22 cellular contexts compared by ENCODE assay signal in the genomic region with DNA sequence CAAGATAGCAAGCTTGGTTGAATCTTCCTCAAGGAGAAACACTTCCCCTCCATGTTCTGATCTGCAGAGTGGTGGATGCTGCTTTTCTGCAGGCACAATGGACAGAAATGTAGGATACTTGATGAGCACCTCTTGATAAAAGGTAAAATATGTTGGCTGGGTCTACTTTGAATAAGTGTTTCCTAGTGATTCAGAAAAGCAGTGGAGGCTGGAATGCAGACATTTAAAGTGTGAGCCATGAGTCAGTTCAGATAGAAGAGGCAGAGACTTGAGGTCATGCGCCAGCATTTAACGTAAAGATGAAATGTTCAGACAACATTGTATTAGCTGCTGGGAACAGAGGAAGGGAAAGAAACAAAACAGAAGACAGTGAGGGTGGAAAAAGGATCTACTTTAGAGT.
DNase-seq lines count a peak whose midpoint lies in the region; ATAC-seq and TF ChIP-seq lines count a peak whose summit lies in the region.
"Had no signal": no experiment of that assay in that cellular context is flagged by ENCODE, and none has a peak within 500 bp of the region (broad histone marks: within the 10 kb centered on the region; RNA-seq: fewer than 3 reads in every experiment).

No MANE protein-coding gene starts in this region.

- H3K27ac Mint-ChIP-seq in neural progenitor cell, result peak overlapping the region; percentile 55
- H3K27ac Mint-ChIP-seq in type B pancreatic cell, result no peak overlapping the region
- H3K27ac Mint-ChIP-seq: CD4-positive, alpha-beta T cell had no signal

- TF ChIP-seq CTCF in RWPE2 (IDR thresholded peaks at IDR 0.05; ENCODE audit: poor library complexity, severe bottlenecking) (no peak), neural progenitor cell (IDR thresholded peaks at IDR 0.05) (no peak), type B pancreatic cell (conservative IDR thresholded peaks at IDR 0.05) (no peak)

- no peaks in the 10 kb centered on the region for H3F3A ChIP-seq in neural progenitor cell (ENCODE audit: low read depth)

- H3K4me1 Mint-ChIP-seq in neural progenitor cell, result no peaks in the 10 kb centered on the region
- peaks cover 24% of the 10 kb centered on the region for H3K4me1 Mint-ChIP-seq in type B pancreatic cell (ENCODE audit: unreplicated experiment)

- H3K27me3 ChIP-seq in RWPE2 (ENCODE audit: insufficient read depth, poor library complexity, severe bottlenecking) (no peaks in the 10 kb centered on the region), neural progenitor cell (no peaks in the 10 kb centered on the region)
- H3K27me3 ChIP-seq: BLaER1 treated with 17β-estradiol and CSF1 and Interleukin-3, amounts not matched to agents 10 nM and 100 nM had no signal

- H3K27ac ChIP-seq in RWPE2 (ENCODE audit: poor library complexity, severe bottlenecking), result peak overlapping the region; percentile 78
- H3K27ac ChIP-seq in epithelial cell of prostate, result peak overlapping the region; percentile 29
- H3K27ac ChIP-seq in neural progenitor cell, result no peak overlapping the region
- H3K27ac ChIP-seq: BLaER1 treated with 17β-estradiol and CSF1 and Interleukin-3, amounts not matched to agents 10 nM and 100 nM; SK-N-MC had no signal

- peaks cover 3% of the 10 kb centered on the region for H3K4me1 ChIP-seq in RWPE2 (ENCODE audit: insufficient read depth, poor library complexity, severe bottlenecking)
- peaks cover 15% of the 10 kb centered on the region for H3K4me1 ChIP-seq in neural progenitor cell
- H3K4me1 ChIP-seq: BLaER1 treated with 17β-estradiol and CSF1 and Interleukin-3, amounts not matched to agents 10 nM and 100 nM had no signal

- peak; percentile 70 for ATAC-seq in RWPE2 (ENCODE audit: low read depth)
- no peak for ATAC-seq in GM18907 (IDR thresholded peaks at IDR 0.05; ENCODE audit: unreplicated experiment)
- no peak for ATAC-seq in HG03135 (IDR thresholded peaks at IDR 0.05; ENCODE audit: unreplicated experiment)

- no peaks in the 10 kb centered on the region for H3K36me3 ChIP-seq in RWPE2 (ENCODE audit: low read depth)
- H3K36me3 ChIP-seq in neural progenitor cell, result no peaks in the 10 kb centered on the region
- H3K36me3 ChIP-seq: BLaER1 treated with 17β-estradiol and CSF1 and Interleukin-3, amounts not matched to agents 10 nM and 100 nM had no signal

- H3K4me3 Mint-ChIP-seq in neural progenitor cell (no peak overlapping the region), type B pancreatic cell (no peak overlapping the region)
- H3K4me3 Mint-ChIP-seq: CD4-positive, alpha-beta T cell had no signal

- H3K36me3 Mint-ChIP-seq in neural progenitor cell (no peaks in the 10 kb centered on the region), type B pancreatic cell (no peaks in the 10 kb centered on the region)

- no peaks in the 10 kb centered on the region for H4K20me1 ChIP-seq in neural progenitor cell (ENCODE audit: low read depth)
- H4K20me1 ChIP-seq: BLaER1 treated with 17β-estradiol and CSF1 and Interleukin-3, amounts not matched to agents 10 nM and 100 nM had no signal

- peak; percentile 44 for DNase-seq in GM03348 (ENCODE audit: low spot score)
- DNase-seq in RWPE2 (ENCODE audit: low spot score), result no peak
- peak; percentile 48 for DNase-seq in epithelial cell of prostate (ENCODE audit: low read depth, low spot score)
- no peak for DNase-seq in neural progenitor cell (ENCODE audit: low spot score)
- DNase-seq in activated gamma-delta T cell (lab: John Stamatoyannopoulos, UW), result no peak
- DNase-seq in type B pancreatic cell (ENCODE audit: extremely low spot score, unreplicated experiment), result no peak
- DNase-seq: AML-193; CD4-positive, alpha-beta T cell; KBM-7; MM.1S; NCI-H1694; NCI-H2081; NCI-H2171; NCI-H226; NCI-H510A; NCI-H69; RPMI8226; SIG-M5 had no signal

- H3K27me3 Mint-ChIP-seq in neural progenitor cell (ENCODE audit: insufficient read depth, low read depth) (peaks cover 2% of the 10 kb centered on the region), type B pancreatic cell (no peaks in the 10 kb centered on the region)

- H3K4me2 ChIP-seq in neural progenitor cell, result no peak overlapping the region
- H3K4me2 ChIP-seq: BLaER1 treated with 17β-estradiol and CSF1 and Interleukin-3, amounts not matched to agents 10 nM and 100 nM had no signal

- H3K79me2 ChIP-seq in neural progenitor cell (ENCODE audit: low read depth), result no peaks in the 10 kb centered on the region

- H3K9me3 Mint-ChIP-seq in neural progenitor cell, result no peaks in the 10 kb centered on the region
- peaks cover 4% of the 10 kb centered on the region for H3K9me3 Mint-ChIP-seq in type B pancreatic cell
- H3K9me3 Mint-ChIP-seq: CD4-positive, alpha-beta T cell had no signal

- no peak overlapping the region for H3K4me3 ChIP-seq in RWPE2 (ENCODE audit: severe bottlenecking)
- no peak overlapping the region for H3K4me3 ChIP-seq in neural progenitor cell
- H3K4me3 ChIP-seq: BLaER1 treated with 17β-estradiol and CSF1 and Interleukin-3, amounts not matched to agents 10 nM and 100 nM; SK-N-MC had no signal

- H2AFZ ChIP-seq in neural progenitor cell (replicated peaks), result no peak overlapping the region

- H3K9ac ChIP-seq in neural progenitor cell, result no peak overlapping the region
- H3K9ac ChIP-seq: BLaER1 treated with 17β-estradiol and CSF1 and Interleukin-3, amounts not matched to agents 10 nM and 100 nM had no signal

- H3K9me3 ChIP-seq in RWPE2 (ENCODE audit: severe bottlenecking) (no peaks in the 10 kb centered on the region), neural progenitor cell (ENCODE audit: low read depth) (no peaks in the 10 kb centered on the region)
- H3K9me3 ChIP-seq: BLaER1 treated with 17β-estradiol and CSF1 and Interleukin-3, amounts not matched to agents 10 nM and 100 nM had no signal

Comparison
In these comparisons a context has a peak if more than half of its experiments do, and no peak if none do; other contexts are left out.
1. DNase-seq: peak in GM03348 (single experiment) and epithelial cell of prostate (single experiment); none in RWPE2 (single experiment), neural progenitor cell (single experiment), activated gamma-delta T cell (single experiment) and type B pancreatic cell (single experiment).